Comparison of ENCODE assay signal across 2 cellular contexts in the genomic region with DNA sequence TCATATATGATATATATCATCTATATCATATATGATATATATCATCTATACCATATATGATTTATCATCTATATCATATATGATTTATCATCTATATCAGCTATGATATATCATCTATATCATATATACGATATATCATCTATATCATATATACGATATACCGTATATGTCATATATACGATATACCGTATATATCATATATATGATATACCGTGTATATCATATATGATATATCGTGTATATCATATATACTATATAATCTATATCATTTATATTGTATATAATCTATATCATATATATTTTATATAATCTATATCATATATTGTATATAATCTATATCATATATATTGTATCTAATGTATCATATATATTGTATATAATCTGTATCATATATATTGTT. TPM values are rescaled to one million over a fixed set of nuclear protein-coding genes. Genes with fewer than 3 reads are reported as not detected.
"Had no signal": no experiment of that assay in that cellular context is flagged by ENCODE, and none has a peak within 500 bp of the region (broad histone marks: within the 10 kb centered on the region; RNA-seq: fewer than 3 reads in every experiment).

No MANE protein-coding gene starts in this region.

RNA-seq across cellular contexts. Expression of a gene that starts 55.9 kb away (rescaled TPM):
- total RNA-seq: HepG2, HT-29 had no signal
- polyA plus RNA-seq: HepG2 had no signal
